In the genomic region with DNA sequence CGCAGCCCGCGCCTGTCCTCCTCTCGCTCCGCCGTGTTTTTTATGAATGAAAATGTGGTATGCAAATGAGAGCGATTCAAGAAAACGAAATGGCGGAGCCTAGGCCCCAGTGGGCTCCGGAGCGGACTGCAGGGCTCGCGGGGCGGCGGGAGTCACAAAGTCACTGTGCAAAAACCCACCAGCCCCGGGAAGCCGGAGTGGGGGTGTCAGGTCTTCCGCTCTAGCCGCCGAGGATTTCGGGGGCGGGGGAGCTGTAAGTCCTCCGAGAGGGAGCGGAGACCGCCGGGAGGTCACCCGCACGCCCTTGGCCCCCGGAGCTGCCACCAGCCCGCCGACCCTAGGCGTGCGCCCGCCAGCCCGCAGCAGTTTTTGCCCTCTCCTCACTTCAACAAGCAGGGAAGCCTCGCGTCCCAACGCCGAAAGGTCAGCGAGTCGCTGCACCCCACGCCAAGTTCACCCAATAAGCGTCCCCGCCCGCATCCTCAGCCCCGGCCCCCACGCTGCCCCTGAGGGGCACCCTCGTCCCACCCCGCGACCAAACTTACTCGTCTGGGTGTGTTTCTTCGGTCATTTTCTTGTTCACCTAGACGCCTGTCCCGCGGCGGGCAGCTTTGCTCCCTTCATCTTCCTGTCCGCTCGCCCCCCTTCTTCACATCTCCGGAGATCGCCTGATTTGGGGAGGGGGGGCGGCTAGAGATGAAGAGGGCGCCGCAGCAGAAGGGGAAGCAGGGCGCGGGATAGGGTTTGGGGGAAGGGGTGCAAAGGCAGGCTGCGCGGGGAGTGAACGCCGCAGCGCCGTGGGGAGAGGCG, we compare ENCODE assay signal across 8 cellular contexts. TPM values are rescaled to one million over a fixed set of nuclear protein-coding genes. Genes with fewer than 3 reads are reported as not detected.
DNase-seq lines count a peak whose midpoint lies in the region; ATAC-seq and TF ChIP-seq lines count a peak whose summit lies in the region.

No MANE protein-coding gene starts in this region.

- intact Hi-C loops in tibial artery (cut with DNase I; ENCODE audit: low total_unique reads) = loop anchor here (5.0 to 10.0 kb wide), 2 partner anchors 127 to 199 kb away; no protein-coding TSS in a partner anchor

- peak overlapping the region; percentile 88 to 97 for H3K4me3 ChIP-seq in tibial artery

- peak overlapping the region; percentile 33 for H3K27ac Mint-ChIP-seq in activated T-helper 17 cell treated with anti-CD3 and anti-CD28 coated beads, Interleukin-2, amount 50 U/mL, for 72 hours
- peak overlapping the region; percentile 61 to 85 for H3K27ac Mint-ChIP-seq in natural killer cell treated with Interleukin-12 subunit alpha and Interleukin-12 subunit beta and Interleukin-15 and Interleukin-18, amount 100 ng/mL, for 72 hours

- DNase-seq in AG08396 (ENCODE audit: low spot score) = peak; percentile 31
- peak; percentile 35 to 49 for DNase-seq in NOMO-1 (lab: John Stamatoyannopoulos, UW; ENCODE audit: unreplicated experiment in 2 of 2)
- peak; percentile 33 for DNase-seq in fibroblast of peridontal ligament (ENCODE audit: extremely low read depth)
- peak; percentile 74 for DNase-seq in natural killer cell treated with Interleukin-12 subunit alpha and Interleukin-12 subunit beta and Interleukin-15 and Interleukin-18, amount 100 ng/mL, for 72 hours (ENCODE audit: low spot score)
- peak; percentile 60 to 75 for DNase-seq in tibial artery

- no peaks in the 10 kb centered on the region for H3K27me3 ChIP-seq in tibial artery

- H3K27ac ChIP-seq in tibial artery = peak overlapping the region; percentile 90 to 94

- peaks cover 19% of the 10 kb centered on the region for H3K27me3 Mint-ChIP-seq in activated T-helper 17 cell treated with anti-CD3 and anti-CD28 coated beads, Interleukin-2, amount 50 U/mL, for 72 hours
- H3K27me3 Mint-ChIP-seq in natural killer cell treated with Interleukin-12 subunit alpha and Interleukin-12 subunit beta and Interleukin-15 and Interleukin-18, amount 100 ng/mL, for 72 hours = peaks cover 2 to 12% of the 10 kb centered on the region in 2 donors

- TF ChIP-seq CTCF in tibial artery (IDR thresholded peaks at IDR 0.05) = no peak

- H3K9me3 ChIP-seq in tibial artery = no peaks in the 10 kb centered on the region

- peaks cover 0 to 25% (median 14%) of the 10 kb centered on the region in 4 donors for H3K4me1 ChIP-seq in tibial artery

- peak; percentile 23 for ATAC-seq in GM18870 (IDR thresholded peaks at IDR 0.05; ENCODE audit: unreplicated experiment)
- peak; percentile 45 for ATAC-seq in HG03159 (IDR thresholded peaks at IDR 0.05; ENCODE audit: unreplicated experiment)
- peak; percentile 51 for ATAC-seq in activated T-helper 17 cell treated with anti-CD3 and anti-CD28 coated beads, Interleukin-2, amount 50 U/mL, for 72 hours (replicated peaks)
- peak; percentile 34 to 45 for ATAC-seq in natural killer cell treated with Interleukin-12 subunit alpha and Interleukin-12 subunit beta and Interleukin-15 and Interleukin-18, amount 100 ng/mL, for 72 hours

- H3K36me3 ChIP-seq in tibial artery = no peaks in the 10 kb centered on the region

- H3K36me3 Mint-ChIP-seq in activated T-helper 17 cell treated with anti-CD3 and anti-CD28 coated beads, Interleukin-2, amount 50 U/mL, for 72 hours (ENCODE audit: low read depth) = no peaks in the 10 kb centered on the region
- no peaks in the 10 kb centered on the region for H3K36me3 Mint-ChIP-seq in natural killer cell treated with Interleukin-12 subunit alpha and Interleukin-12 subunit beta and Interleukin-15 and Interleukin-18, amount 100 ng/mL, for 72 hours

- H3K4me3 Mint-ChIP-seq in activated T-helper 17 cell treated with anti-CD3 and anti-CD28 coated beads, Interleukin-2, amount 50 U/mL, for 72 hours = peak overlapping the region; percentile 84
- H3K4me3 Mint-ChIP-seq in natural killer cell treated with Interleukin-12 subunit alpha and Interleukin-12 subunit beta and Interleukin-15 and Interleukin-18, amount 100 ng/mL, for 72 hours = peak overlapping the region; percentile 87

- H3K4me1 Mint-ChIP-seq in activated T-helper 17 cell treated with anti-CD3 and anti-CD28 coated beads, Interleukin-2, amount 50 U/mL, for 72 hours = peaks cover 10% of the 10 kb centered on the region
- H3K4me1 Mint-ChIP-seq in natural killer cell treated with Interleukin-12 subunit alpha and Interleukin-12 subunit beta and Interleukin-15 and Interleukin-18, amount 100 ng/mL, for 72 hours (ENCODE audit: low read depth in 2 of 2) = peaks cover 17 to 19% of the 10 kb centered on the region in 2 donors

- H3K9me3 Mint-ChIP-seq in activated T-helper 17 cell treated with anti-CD3 and anti-CD28 coated beads, Interleukin-2, amount 50 U/mL, for 72 hours = no peaks in the 10 kb centered on the region
- H3K9me3 Mint-ChIP-seq in natural killer cell treated with Interleukin-12 subunit alpha and Interleukin-12 subunit beta and Interleukin-15 and Interleukin-18, amount 100 ng/mL, for 72 hours = no peaks in the 10 kb centered on the region

RNA-seq across cellular contexts. Expression of a gene that starts 0.8 kb away (rescaled TPM):
- total RNA-seq in activated T-helper 17 cell treated with anti-CD3 and anti-CD28 coated beads, Interleukin-2, amount 50 U/mL, for 72 hours = 1 to 10 TPM; 5.6 to 9.6 TPM
- total RNA-seq in natural killer cell treated with Interleukin-12 subunit alpha and Interleukin-12 subunit beta and Interleukin-15 and Interleukin-18, amount 100 ng/mL, for 72 hours = 10 to 100 TPM in 1 of 2 donors, 1 to 10 TPM in 1; 9.8 to 26.0 TPM

Comparison
In these comparisons a context has a peak if more than half of its experiments do, and no peak if none do; other contexts are left out.
1. Peak in every context shown above with its lines: DNase-seq, ATAC-seq, H3K4me3 ChIP-seq and H3K27ac ChIP-seq.